Comparison of ENCODE assay signal across 32 cellular contexts in the genomic region with DNA sequence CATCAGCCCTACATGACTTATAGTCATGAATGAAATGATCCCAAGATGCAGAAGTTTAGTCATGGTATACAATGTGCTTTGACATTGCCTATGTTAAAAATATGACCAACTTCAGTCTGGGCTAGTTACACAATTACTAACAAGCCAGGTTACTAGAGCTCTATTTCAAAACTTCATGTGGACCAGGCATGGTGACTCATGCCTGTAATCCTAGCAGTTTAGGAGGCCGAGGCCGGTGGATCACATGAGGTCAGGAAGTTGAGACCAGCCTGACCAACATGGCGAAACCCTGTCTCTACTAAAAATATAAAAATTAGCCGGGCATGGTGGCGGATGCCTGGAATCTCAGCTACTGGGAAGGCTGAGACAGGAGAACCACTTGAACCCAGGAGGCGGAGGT.
DNase-seq lines count a peak whose midpoint lies in the region; ATAC-seq, FAIRE-seq and TF ChIP-seq lines count a peak whose summit lies in the region.
"Had no signal": no experiment of that assay in that cellular context is flagged by ENCODE, and none has a peak within 500 bp of the region (broad histone marks: within the 10 kb centered on the region; RNA-seq: fewer than 3 reads in every experiment).

No MANE protein-coding gene starts in this region.

- no peaks in the 10 kb centered on the region for H3K79me2 ChIP-seq in PC-3 (ENCODE audit: low read length)
- H3K79me2 ChIP-seq: parathyroid adenoma had no signal

- no peaks in the 10 kb centered on the region for H3K36me3 ChIP-seq in PC-3 (ENCODE audit: low read depth, low read length)
- H3K36me3 ChIP-seq: right lobe of liver, thyroid gland had no signal

- H3K4me1 ChIP-seq in PC-3 (ENCODE audit: insufficient read depth, low read length) = no peaks in the 10 kb centered on the region
- H3K4me1 ChIP-seq: parathyroid adenoma, right lobe of liver, thyroid gland had no signal

- H4K20me1 ChIP-seq in PC-3 (ENCODE audit: low read length) = no peaks in the 10 kb centered on the region

- ATAC-seq in PC-3 (peak; percentile 54), GM21825 (IDR thresholded peaks at IDR 0.05; ENCODE audit: unreplicated experiment) (no peak)
- ATAC-seq: mucosa of descending colon; SK-N-SH treated with all-trans-retinoic acid at 6 μM for 48 hours; stimulated activated naive CD8-positive, alpha-beta T cell treated with anti-CD3 and anti-CD28 coated beads, Interleukin-15, amount 100 ng/mL, for 72 hours had no signal

- H3K4me3 ChIP-seq in PC-3 (ENCODE audit: low read length) = no peak overlapping the region
- no peak overlapping the region for H3K4me3 ChIP-seq in choroid plexus epithelial cell (ENCODE audit: low read depth, low read length)
- H3K4me3 ChIP-seq: mucosa of descending colon, right lobe of liver, thyroid gland had no signal

- TF ChIP-seq CTCF in PC-3 (conservative IDR thresholded peaks at IDR 0.05; ENCODE audit: low read depth, low read length) (no peak), choroid plexus epithelial cell (conservative IDR thresholded peaks at IDR 0.05; ENCODE audit: low read depth, low read length) (no peak)

- FAIRE-seq in urothelium cell line (lab: Jason Lieb, UNC) = no peak
- FAIRE-seq: D721Med, frontal cortex, GM19239 had no signal

- BruUV-seq in PC-3 (replicated peaks; lab: Mats Ljungman, UMichigan) = no TSS peak

- H3K27me3 ChIP-seq in PC-3 (ENCODE audit: low read length) = no peaks in the 10 kb centered on the region
- H3K27me3 ChIP-seq: right lobe of liver, thyroid gland had no signal

- intact Hi-C loops in PC-3 (cut with micrococcal nuclease) = no loop called here

- no peak overlapping the region for H2AFZ ChIP-seq in PC-3 (ENCODE audit: low read length)
- H2AFZ ChIP-seq: parathyroid adenoma had no signal

- CTCF ChIA-PET in PC-3 (lab: Charles Lee) = interaction anchor here (0.7 kb wide), 1 partner anchor 268 kb away, joined by 3 read pairs; no protein-coding TSS in a partner anchor

- H3K4me2 ChIP-seq in PC-3 (ENCODE audit: low read length) = no peak overlapping the region

- no peaks in the 10 kb centered on the region for H3F3A ChIP-seq in PC-3 (ENCODE audit: low read length, unreplicated experiment)

- DNase-seq in LHCN-M2 (ENCODE audit: low read depth) (peak; percentile 70), PC-3 (peak; percentile 62), choroid plexus epithelial cell (ENCODE audit: low read depth) (peak; percentile 68), myocyte (ENCODE audit: low read depth) (peak; percentile 55), urothelium cell line (ENCODE audit: low spot score) (no peak), HuH-7.5 (ENCODE audit: low spot score) (no peak), SW 1271 (lab: John Stamatoyannopoulos, UW) (no peak)
- DNase-seq: activated CD4-positive, alpha-beta memory T cell treated with anti-CD3 and anti-CD28 coated beads for 36 hours; activated CD4-positive, CD25-positive, alpha-beta regulatory T cell; activated CD8-positive, alpha-beta memory T cell treated with anti-CD3 and anti-CD28 coated beads, Interleukin-2, amount 50 U/mL, for 48 hours; activated naive CD8-positive, alpha-beta T cell treated with anti-CD3 and anti-CD28 coated beads, Interleukin-2, amount 10 ng/mL, durations not matched to agents 7 days and 5 days; cerebellar nuclear complex; EL; hippocampal formation; IMR-90; mucosa of descending colon; NCI-H1694; NCI-H2171 treated with DMSO at 0.1 percent for 48 hours; NCI-H524; NK-92 treated with Interleukin-12 subunit alpha and Interleukin-12 subunit beta, amount 100 ng/mL, for 24 hours; stimulated activated naive CD8-positive, alpha-beta T cell treated with anti-CD3 and anti-CD28 coated beads, Interleukin-15, amount 100 ng/mL, for 72 hours; T1000; thyroid gland had no signal

- H3K9ac ChIP-seq in PC-3 (ENCODE audit: low read length) = no peak overlapping the region
- H3K9ac ChIP-seq: parathyroid adenoma had no signal

- H3K9me2 ChIP-seq in PC-3 (replicated peaks; ENCODE audit: low read length) = no peaks in the 10 kb centered on the region

- no peaks in the 10 kb centered on the region for H3K9me3 ChIP-seq in PC-3 (ENCODE audit: low read length)
- H3K9me3 ChIP-seq: mucosa of descending colon, right lobe of liver, thyroid gland had no signal

- H3K27ac ChIP-seq in PC-3 (ENCODE audit: low read length) = no peak overlapping the region
- H3K27ac ChIP-seq: epithelial cell of prostate, parathyroid adenoma, right lobe of liver, RWPE1, thyroid gland had no signal

- POLR2A ChIA-PET in PC-3 (lab: Charles Lee; ENCODE audit: unreplicated experiment) = interaction anchor here (0.5 kb wide), 1 partner anchor 15 kb away, joined by 9 read pairs; no protein-coding TSS in a partner anchor

Comparison
In these comparisons a context has a peak if more than half of its experiments do, and no peak if none do; other contexts are left out.
1. DNase-seq: peak in LHCN-M2 (single experiment), PC-3 (single experiment), choroid plexus epithelial cell (single experiment) and myocyte (single experiment); none in urothelium cell line (single experiment), HuH-7.5 (single experiment) and SW 1271 (0 of 2).